In the genomic region with DNA sequence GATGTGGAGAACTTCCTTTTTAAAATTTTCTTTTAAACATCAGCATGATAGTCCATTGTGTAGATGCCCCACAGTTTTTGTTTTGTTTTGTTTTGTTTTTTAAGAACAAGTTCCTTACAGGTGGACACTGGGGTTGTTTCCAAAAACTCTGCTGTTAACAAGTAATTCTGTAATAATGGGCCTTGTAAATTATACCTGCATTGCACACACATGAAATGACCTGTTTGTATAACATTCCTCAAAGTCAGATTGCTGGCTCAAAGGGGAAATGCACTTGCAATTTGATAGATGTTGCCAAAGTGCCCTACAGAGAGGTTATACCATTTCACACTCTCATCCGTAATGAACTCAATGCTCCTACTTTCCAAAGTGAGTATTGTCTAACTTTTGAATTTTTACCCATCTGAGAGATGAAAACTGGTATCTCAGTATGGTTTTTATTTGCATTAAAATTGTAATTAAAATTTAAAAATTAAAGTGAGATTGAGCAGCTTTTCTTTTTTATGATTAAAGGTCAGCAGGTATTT, we compare ENCODE assay signal across 21 cellular contexts.
DNase-seq lines count a peak whose midpoint lies in the region; ATAC-seq and TF ChIP-seq lines count a peak whose summit lies in the region.
"Had no signal": no experiment of that assay in that cellular context is flagged by ENCODE, and none has a peak within 500 bp of the region (broad histone marks: within the 10 kb centered on the region; RNA-seq: fewer than 3 reads in every experiment).

No MANE protein-coding gene starts in this region.

- no peak overlapping the region for H3K4me3 Mint-ChIP-seq in activated naive CD8-positive, alpha-beta T cell
- H3K4me3 Mint-ChIP-seq in activated naive CD8-positive, alpha-beta T cell treated with anti-CD3 and anti-CD28 coated beads, Interleukin-2, amount 50 U/mL, for 24 hours = no peak overlapping the region
- H3K4me3 Mint-ChIP-seq in mesothelial cell of epicardium = no peak overlapping the region
- no peak overlapping the region for H3K4me3 Mint-ChIP-seq in activated CD4-positive, alpha-beta T cell treated with anti-CD3 and anti-CD28 coated beads for 36 hours
- H3K4me3 Mint-ChIP-seq: CD4-positive, CD25-positive, alpha-beta regulatory T cell; H9 had no signal

- H3K27ac ChIP-seq in breast epithelium = no peak overlapping the region

- TF ChIP-seq CTCF in LNCaP clone FGC (IDR thresholded peaks at IDR 0.05; ENCODE audit: control insufficient read depth, extremely low read depth, insufficient read depth) (no peak), mesothelial cell of epicardium (IDR thresholded peaks at IDR 0.05; ENCODE audit: unreplicated experiment) (no peak), breast epithelium (IDR thresholded peaks at IDR 0.05) (no peak)

- CTCF ChIA-PET in activated CD4-positive, alpha-beta T cell treated with anti-CD3 and anti-CD28 coated beads for 36 hours (lab: Charles Lee) = interaction anchor here (0.6 to 1.4 kb wide), 3 partner anchors 63 to 222 kb away, joined by 3 read pairs; no protein-coding TSS in a partner anchor

- no peaks in the 10 kb centered on the region for H3K9me3 ChIP-seq in breast epithelium
- H3K9me3 ChIP-seq: Caco-2, SK-N-SH had no signal

- H3K4me1 Mint-ChIP-seq in activated naive CD8-positive, alpha-beta T cell (ENCODE audit: low read depth) = peaks cover 44% of the 10 kb centered on the region
- peaks cover 34% of the 10 kb centered on the region for H3K4me1 Mint-ChIP-seq in activated naive CD8-positive, alpha-beta T cell treated with anti-CD3 and anti-CD28 coated beads, Interleukin-2, amount 50 U/mL, for 24 hours
- peaks cover 27% of the 10 kb centered on the region for H3K4me1 Mint-ChIP-seq in mesothelial cell of epicardium
- H3K4me1 Mint-ChIP-seq in activated CD4-positive, alpha-beta T cell treated with anti-CD3 and anti-CD28 coated beads for 36 hours = peaks cover 36% of the 10 kb centered on the region

- POLR2A ChIA-PET in activated CD4-positive, alpha-beta T cell treated with anti-CD3 and anti-CD28 coated beads for 36 hours (lab: Charles Lee) = no interaction called here

- no peaks in the 10 kb centered on the region for H3K27me3 Mint-ChIP-seq in activated naive CD8-positive, alpha-beta T cell
- H3K27me3 Mint-ChIP-seq in activated naive CD8-positive, alpha-beta T cell treated with anti-CD3 and anti-CD28 coated beads, Interleukin-2, amount 50 U/mL, for 24 hours = no peaks in the 10 kb centered on the region
- no peaks in the 10 kb centered on the region for H3K27me3 Mint-ChIP-seq in mesothelial cell of epicardium (ENCODE audit: low read depth)
- H3K27me3 Mint-ChIP-seq in activated CD4-positive, alpha-beta T cell treated with anti-CD3 and anti-CD28 coated beads for 36 hours = no peaks in the 10 kb centered on the region
- H3K27me3 Mint-ChIP-seq: CD4-positive, CD25-positive, alpha-beta regulatory T cell had no signal

- H3K36me3 ChIP-seq in breast epithelium = no peaks in the 10 kb centered on the region

- no peak for TF ChIP-seq POLR2A in breast epithelium (IDR thresholded peaks at IDR 0.05)

- H3K27me3 ChIP-seq in breast epithelium = no peaks in the 10 kb centered on the region

- H3K27ac Mint-ChIP-seq in activated naive CD8-positive, alpha-beta T cell = peak overlapping the region; percentile 43
- H3K27ac Mint-ChIP-seq in activated naive CD8-positive, alpha-beta T cell treated with anti-CD3 and anti-CD28 coated beads, Interleukin-2, amount 50 U/mL, for 24 hours = no peak overlapping the region
- peak overlapping the region; percentile 70 for H3K27ac Mint-ChIP-seq in mesothelial cell of epicardium
- H3K27ac Mint-ChIP-seq in activated CD4-positive, alpha-beta T cell treated with anti-CD3 and anti-CD28 coated beads for 36 hours = no peak overlapping the region
- H3K27ac Mint-ChIP-seq: H9 had no signal

- intact Hi-C loops in breast epithelium (cut with DNase I; ENCODE audit: low total_unique reads) = no loop called here
- intact Hi-C loops in activated CD4-positive, alpha-beta T cell treated with anti-CD3 and anti-CD28 coated beads for 36 hours (cut with DNase I, micrococcal nuclease) = no loop called here

- H3K9me3 Mint-ChIP-seq in activated naive CD8-positive, alpha-beta T cell (ENCODE audit: low read depth) = no peaks in the 10 kb centered on the region
- no peaks in the 10 kb centered on the region for H3K9me3 Mint-ChIP-seq in activated naive CD8-positive, alpha-beta T cell treated with anti-CD3 and anti-CD28 coated beads, Interleukin-2, amount 50 U/mL, for 24 hours
- H3K9me3 Mint-ChIP-seq in mesothelial cell of epicardium = no peaks in the 10 kb centered on the region
- no peaks in the 10 kb centered on the region for H3K9me3 Mint-ChIP-seq in activated CD4-positive, alpha-beta T cell treated with anti-CD3 and anti-CD28 coated beads for 36 hours (ENCODE audit: low read depth)
- H3K9me3 Mint-ChIP-seq: H9 had no signal

- H3K36me3 Mint-ChIP-seq in activated naive CD8-positive, alpha-beta T cell = peaks cover 7% of the 10 kb centered on the region
- peaks cover 12% of the 10 kb centered on the region for H3K36me3 Mint-ChIP-seq in activated naive CD8-positive, alpha-beta T cell treated with anti-CD3 and anti-CD28 coated beads, Interleukin-2, amount 50 U/mL, for 24 hours (ENCODE audit: low read depth)
- H3K36me3 Mint-ChIP-seq in mesothelial cell of epicardium = peaks cover 5% of the 10 kb centered on the region
- peaks cover 5% of the 10 kb centered on the region for H3K36me3 Mint-ChIP-seq in activated CD4-positive, alpha-beta T cell treated with anti-CD3 and anti-CD28 coated beads for 36 hours (ENCODE audit: low read depth)

- ATAC-seq in activated naive CD8-positive, alpha-beta T cell treated with anti-CD3 and anti-CD28 coated beads, Interleukin-2, amount 50 U/mL, for 24 hours = no peak
- no peak for ATAC-seq in activated CD4-positive, alpha-beta T cell treated with anti-CD3 and anti-CD28 coated beads for 36 hours
- ATAC-seq: Panc1 had no signal

- H3K4me3 ChIP-seq in LNCaP clone FGC (ENCODE audit: low read depth, low read length) (no peak overlapping the region), breast epithelium (no peak overlapping the region)
- H3K4me3 ChIP-seq: GM12878 had no signal

- peaks cover 0 to 4% of the 10 kb centered on the region in 2 donors for H3K4me1 ChIP-seq in breast epithelium

- DNase-seq in activated naive CD8-positive, alpha-beta T cell treated with anti-CD3 and anti-CD28 coated beads, Interleukin-2, amount 50 U/mL, for 24 hours = no peak
- DNase-seq in LNCaP clone FGC (ENCODE audit: low read depth) (peak; percentile 60), dermis microvascular lymphatic vessel endothelial cell (ENCODE audit: low read depth in 2 of 2) (peak; percentile 29), mesothelial cell of epicardium (ENCODE audit: low spot score in 2 of 2, unreplicated experiment in 2 of 2) (no peak), breast epithelium (ENCODE audit: low spot score in 2 of 2) (no peak), hippocampal formation (lab: John Stamatoyannopoulos, UW) (no peak)
- DNase-seq in activated CD4-positive, alpha-beta T cell treated with anti-CD3 and anti-CD28 coated beads for 36 hours = no peak
- DNase-seq: Caco-2; CD4-positive, CD25-positive, alpha-beta regulatory T cell; DMS 273 treated with DMSO at 0.1 percent for 48 hours; DMS79 treated with DMSO at 0.1 percent for 48 hours; H9; KG1; NCI-H1105 treated with DMSO at 0.1 percent for 48 hours; NCI-H446 treated with DMSO at 0.1 percent for 48 hours; NCI-H526 treated with DMSO at 0.1 percent for 48 hours; SIG-M5; SK-N-SH had no signal

Comparison
In these comparisons a context has a peak if more than half of its experiments do, and no peak if none do; other contexts are left out.
1. H3K27ac Mint-ChIP-seq: peak in activated naive CD8-positive, alpha-beta T cell (single experiment) and mesothelial cell of epicardium (single experiment); none in activated naive CD8-positive, alpha-beta T cell treated with anti-CD3 and anti-CD28 coated beads, Interleukin-2, amount 50 U/mL, for 24 hours (single experiment) and activated CD4-positive, alpha-beta T cell treated with anti-CD3 and anti-CD28 coated beads for 36 hours (single experiment).
2. DNase-seq: peak in LNCaP clone FGC (single experiment) and dermis microvascular lymphatic vessel endothelial cell (2 of 2); none in activated naive CD8-positive, alpha-beta T cell treated with anti-CD3 and anti-CD28 coated beads, Interleukin-2, amount 50 U/mL, for 24 hours (single experiment), mesothelial cell of epicardium (0 of 2), breast epithelium (0 of 2), activated CD4-positive, alpha-beta T cell treated with anti-CD3 and anti-CD28 coated beads for 36 hours (single experiment) and hippocampal formation (0 of 2).